9 cellular contexts compared by ENCODE assay signal in the genomic region with DNA sequence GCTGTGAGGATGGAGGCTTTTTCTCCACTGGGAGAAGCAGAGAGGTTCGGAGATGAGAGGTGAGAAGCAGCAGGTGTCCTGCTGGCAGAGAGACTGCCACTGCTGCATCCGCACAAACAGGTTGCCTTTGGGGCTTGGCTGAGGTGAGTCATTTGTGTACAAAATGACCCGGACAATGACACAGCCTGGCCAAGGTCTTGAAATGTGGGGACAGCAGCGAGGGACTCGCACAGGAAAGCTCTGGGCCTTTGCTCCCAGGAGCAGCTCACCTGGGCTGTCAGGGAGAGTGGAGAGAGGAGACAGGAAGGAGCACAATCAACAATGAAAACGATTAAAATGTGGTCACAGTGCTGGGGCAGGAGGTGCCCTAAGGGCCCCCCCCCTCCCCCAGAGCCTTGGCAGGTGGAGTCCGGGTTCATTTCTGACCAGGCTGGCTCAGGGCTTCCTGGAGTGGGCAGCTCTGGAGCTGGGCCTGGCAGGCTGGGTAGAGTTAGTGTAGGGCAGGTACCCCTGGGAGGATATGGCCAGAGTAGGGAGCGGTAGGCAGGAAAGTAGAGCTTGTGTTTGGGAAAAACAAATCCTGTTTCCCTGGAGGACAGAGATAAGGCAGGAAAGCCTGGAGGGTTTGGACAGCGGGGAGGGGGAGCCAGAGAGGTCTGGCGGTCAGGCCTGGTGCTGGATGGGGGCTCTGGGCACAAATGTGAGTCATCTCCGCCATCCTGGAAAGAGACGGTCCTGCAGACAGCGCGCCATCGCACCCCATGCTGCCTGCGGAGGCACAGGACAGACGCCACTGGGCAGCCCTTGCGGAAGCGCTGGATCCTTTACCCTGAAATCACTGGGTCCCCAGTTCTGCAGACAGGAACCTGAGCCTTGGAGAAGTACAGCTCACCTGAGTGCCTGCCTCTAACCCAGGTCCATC. TPM values are rescaled to one million over a fixed set of nuclear protein-coding genes. Genes with fewer than 3 reads are reported as not detected.
DNase-seq lines count a peak whose midpoint lies in the region; ATAC-seq and TF ChIP-seq lines count a peak whose summit lies in the region.
"Had no signal": no experiment of that assay in that cellular context is flagged by ENCODE, and none has a peak within 500 bp of the region (broad histone marks: within the 10 kb centered on the region; RNA-seq: fewer than 3 reads in every experiment).

No MANE protein-coding gene starts in this region.

- POLR2A ChIA-PET in Panc1 (lab: Charles Lee), result interaction anchor here (0.6 kb wide), 1 partner anchor 12 kb away, joined by 3 read pairs; no protein-coding TSS in a partner anchor

- no peak overlapping the region for H2AFZ ChIP-seq in osteoblast (ENCODE audit: low read length)

- TF ChIP-seq CTCF in Panc1 (IDR thresholded peaks at IDR 0.05) (no peak), osteoblast (IDR thresholded peaks at IDR 0.05; ENCODE audit: extremely low read depth, low read depth, low read length) (no peak), omental fat pad (IDR thresholded peaks at IDR 0.05) (no peak)

- H3K27ac ChIP-seq in Panc1 (ENCODE audit: low read length) (peak overlapping the region; percentile 77), epithelial cell of prostate (peak overlapping the region; percentile 45), osteoblast (ENCODE audit: low read depth, low read length) (no peak overlapping the region)

- ATAC-seq in Panc1 (peak; percentile 57), HG03196 (IDR thresholded peaks at IDR 0.05; ENCODE audit: unreplicated experiment) (no peak), GM21825 (IDR thresholded peaks at IDR 0.05; ENCODE audit: unreplicated experiment) (no peak), omental fat pad (ENCODE audit: low FRiP score) (no peak)

- intact Hi-C loops in Panc1 (cut with micrococcal nuclease; ENCODE audit: unreplicated experiment), result no loop called here

- peaks cover 15% of the 10 kb centered on the region for H3K79me2 ChIP-seq in osteoblast (ENCODE audit: insufficient read depth, low read length)

- DNase-seq in H7 (peak; percentile 76), Panc1 (ENCODE audit: low read depth, low spot score) (no peak), epithelial cell of prostate (ENCODE audit: low read depth, low spot score) (no peak), osteoblast (ENCODE audit: insufficient read length, low spot score, missing footprints) (peak; percentile 78), AG08395 (ENCODE audit: low spot score) (no peak), omental fat pad (ENCODE audit: low spot score) (no peak)
- DNase-seq: NCI-H1694 treated with DMSO at 0.1 percent for 48 hours had no signal

- in situ Hi-C loops in Panc1 (cut with HindIII; ENCODE audit: low pct_unique_long_range_greater_than_20kb, low sequenced_read_pairs), result no loop called here

- H3K4me2 ChIP-seq in osteoblast (ENCODE audit: insufficient read depth, low read length), result no peak overlapping the region

- no TSS peak for BruUV-seq in Panc1 (replicated peaks; lab: Mats Ljungman, UMichigan)

- H3K36me3 ChIP-seq in H7 (replicated peaks; ENCODE audit: control insufficient read depth, insufficient read depth, low read length) (no peaks in the 10 kb centered on the region), Panc1 (ENCODE audit: control insufficient read depth, insufficient read depth, low read length) (no peaks in the 10 kb centered on the region), osteoblast (ENCODE audit: insufficient read depth, low read length) (no peaks in the 10 kb centered on the region)

- peaks cover 17% of the 10 kb centered on the region for H4K20me1 ChIP-seq in osteoblast (ENCODE audit: insufficient read depth, low read length)

- H3K27me3 ChIP-seq in H7 (ENCODE audit: control insufficient read depth, insufficient read depth, low read length), result peaks cover 3% of the 10 kb centered on the region
- H3K27me3 ChIP-seq in Panc1 (ENCODE audit: control insufficient read depth, insufficient read depth, low read length), result no peaks in the 10 kb centered on the region
- H3K27me3 ChIP-seq in osteoblast (ENCODE audit: insufficient read depth, low read length), result peaks cover 3% of the 10 kb centered on the region

- no peaks in the 10 kb centered on the region for H3K9me3 ChIP-seq in Panc1 (ENCODE audit: control insufficient read depth, insufficient read depth, low read depth, low read length)
- peaks cover 6% of the 10 kb centered on the region for H3K9me3 ChIP-seq in osteoblast (ENCODE audit: low read depth, low read length)

- peaks cover 39% of the 10 kb centered on the region for H3K4me1 ChIP-seq in Panc1 (ENCODE audit: control insufficient read depth, insufficient read depth, low read length)
- peaks cover 7% of the 10 kb centered on the region for H3K4me1 ChIP-seq in osteoblast (ENCODE audit: insufficient read depth, low read length)

- H3K4me3 ChIP-seq in H7 (ENCODE audit: insufficient read depth, low read depth, low read length) (no peak overlapping the region), Panc1 (ENCODE audit: low read depth in 2 of 2, low read length in 2 of 2) (peak overlapping the region in 1 of 2 experiments; percentile 52; a peak in 2 of 4 replicates), osteoblast (ENCODE audit: insufficient read depth, low read length) (no peak overlapping the region)

- CTCF ChIA-PET in Panc1 (lab: Charles Lee), result no interaction called here

RNA-seq across cellular contexts. Expression of a gene that starts 37.8 kb away (rescaled TPM):
- total RNA-seq in H7 (2014; rRNA removed; shearing (Covaris generic)), result 5.3 and 7.8 TPM in 2 replicates
- total RNA-seq in Panc1 (2021; ENCODE audit: unreplicated experiment) (30.7 TPM), osteoblast (2.7 and 3.6 TPM in 2 replicates), omental fat pad (1 to 10 TPM; 1.3 to 5.9 (median 2.7) TPM)
- polyA plus RNA-seq in Panc1 (2012; ENCODE audit: insufficient read length), result 34.8 TPM

RNA-seq across cellular contexts. Expression of a gene that starts 44.9 kb away (rescaled TPM):
- 17.1 and 18.9 TPM in 2 replicates for total RNA-seq in H7 (2014; rRNA removed; shearing (Covaris generic))
- 30.8 TPM for total RNA-seq in Panc1 (2021; ENCODE audit: unreplicated experiment)
- polyA plus RNA-seq in Panc1 (2012; ENCODE audit: insufficient read length), result 21.2 TPM
- 16.8 and 17.0 TPM in 2 replicates for total RNA-seq in osteoblast
- total RNA-seq in omental fat pad, result 10 to 100 TPM; 19.1 to 25.4 (median 19.5) TPM

Comparison
In these comparisons a context has a peak if more than half of its experiments do, and no peak if none do; other contexts are left out.
1. DNase-seq: peak in H7 (single experiment) and osteoblast (single experiment); none in Panc1 (single experiment), epithelial cell of prostate (single experiment), AG08395 (single experiment) and omental fat pad (single experiment).